In the genomic region with DNA sequence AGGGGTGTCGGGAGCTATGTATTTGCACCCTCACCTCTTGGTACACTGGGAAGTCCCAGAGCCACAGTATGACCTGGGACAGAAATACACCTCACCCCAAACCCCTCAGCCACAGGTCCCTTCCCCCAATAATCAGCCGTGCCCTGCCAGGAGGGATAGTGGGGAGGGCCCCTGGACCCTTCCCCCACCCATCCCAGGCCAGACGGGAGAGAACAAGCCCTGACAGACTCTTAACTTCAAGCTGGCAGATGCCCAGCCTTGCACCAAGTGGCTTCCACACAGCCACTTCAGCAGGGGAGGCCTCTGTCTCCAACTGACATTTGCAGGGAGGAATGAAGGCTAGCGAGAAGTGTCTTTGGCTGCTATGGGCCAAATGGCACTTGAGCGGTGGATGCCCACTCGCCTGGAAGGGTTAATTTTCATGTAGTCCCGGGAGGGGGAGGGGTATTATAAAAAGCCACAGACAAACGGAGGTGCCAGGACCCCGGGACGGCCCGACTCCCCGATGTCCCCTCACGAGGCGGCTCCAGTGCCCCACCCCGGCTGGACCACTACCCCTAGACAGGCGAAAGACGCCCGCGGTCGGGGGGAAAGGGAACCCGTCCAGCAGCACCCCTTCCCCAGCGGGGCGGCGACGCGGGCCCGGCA, we compare ENCODE assay signal across 9 cellular contexts. TPM values are rescaled to one million over a fixed set of nuclear protein-coding genes. Genes with fewer than 3 reads are reported as not detected.
DNase-seq lines count a peak whose midpoint lies in the region; TF ChIP-seq lines count a peak whose summit lies in the region.
"Had no signal": no experiment of that assay in that cellular context is flagged by ENCODE, and none has a peak within 500 bp of the region (broad histone marks: within the 10 kb centered on the region; RNA-seq: fewer than 3 reads in every experiment).

No MANE protein-coding gene starts in this region.

- H3K36me3 Mint-ChIP-seq in activated CD4-positive, alpha-beta T cell treated with anti-CD3 and anti-CD28 coated beads, Interleukin-2, amount 10 ng/mL, durations not matched to agents 7 days and 5 days (ENCODE audit: low read depth): peaks cover 3% of the 10 kb centered on the region

- H3K36me3 ChIP-seq in adrenal gland (replicated peaks in 1 of 2): no peaks in the 10 kb centered on the region

- WGBS in adrenal gland, 4 donors: 6 to 38% (median 19%) methylated on average over 1 to 27 of the region's 27 CpGs

- H3K4me1 Mint-ChIP-seq in activated CD4-positive, alpha-beta T cell treated with anti-CD3 and anti-CD28 coated beads, Interleukin-2, amount 10 ng/mL, durations not matched to agents 7 days and 5 days: peaks cover 12% of the 10 kb centered on the region

- CTCF ChIA-PET in activated CD4-positive, alpha-beta T cell treated with anti-CD3 and anti-CD28 coated beads, Interleukin-2, amount 10 ng/mL, durations not matched to agents 7 days and 5 days (lab: Charles Lee): interaction anchor here (0.6 to 1.2 kb wide), 4 partner anchors 11 to 425 kb away, joined by 3 to 4 read pairs (median 3); no protein-coding TSS in a partner anchor

- peak overlapping the region; percentile 16 for H3K4me3 Mint-ChIP-seq in activated CD4-positive, alpha-beta T cell treated with anti-CD3 and anti-CD28 coated beads, Interleukin-2, amount 10 ng/mL, durations not matched to agents 7 days and 5 days

- no peak for DNase-seq in activated CD4-positive, alpha-beta T cell treated with anti-CD3 and anti-CD28 coated beads, Interleukin-2, amount 10 ng/mL, durations not matched to agents 7 days and 5 days
- no peak for DNase-seq in activated CD4-positive, alpha-beta T cell treated with anti-CD3 and anti-CD28 coated beads, Interleukin-2, amount 50 U/mL, for 48 hours
- DNase-seq in adrenal gland: peak in 4 of 7 donors; percentile 33 to 45 (median 40)
- DNase-seq in cortex of kidney (lab: John Stamatoyannopoulos, UW): no peak
- no peak for DNase-seq in NK-92 (lab: John Stamatoyannopoulos, UW; ENCODE audit: unreplicated experiment)
- DNase-seq in NCI-H345 (lab: John Stamatoyannopoulos, UW): no peak

- H3K27me3 Mint-ChIP-seq in activated CD4-positive, alpha-beta T cell treated with anti-CD3 and anti-CD28 coated beads, Interleukin-2, amount 10 ng/mL, durations not matched to agents 7 days and 5 days: peaks cover 30% of the 10 kb centered on the region

- H3K4me1 ChIP-seq in adrenal gland (replicated peaks in 1 of 2): peaks cover 22 to 26% of the 10 kb centered on the region in 2 donors

- POLR2A ChIA-PET in activated CD4-positive, alpha-beta T cell treated with anti-CD3 and anti-CD28 coated beads, Interleukin-2, amount 10 ng/mL, durations not matched to agents 7 days and 5 days (lab: Charles Lee): no interaction called here

- intact Hi-C loops in adrenal gland (cut with DNase I): no loop called here

- TF ChIP-seq POLR2A in adrenal gland (IDR thresholded peaks at IDR 0.05): no peak

- TF ChIP-seq CTCF in adrenal gland (IDR thresholded peaks at IDR 0.05): no peak

- peak overlapping the region; percentile 7 to 79 (median 48) for H3K27ac ChIP-seq in adrenal gland
- H3K27ac ChIP-seq in skin epidermis: peak overlapping the region in 18 of 21 experiments; percentile 22 to 97 (median 86)

- no peaks in the 10 kb centered on the region for H3K9me3 ChIP-seq in adrenal gland (replicated peaks in 1 of 3)

- no peak overlapping the region for H3K27ac Mint-ChIP-seq in activated CD4-positive, alpha-beta T cell treated with anti-CD3 and anti-CD28 coated beads, Interleukin-2, amount 10 ng/mL, durations not matched to agents 7 days and 5 days

- no peaks in the 10 kb centered on the region for H3K27me3 ChIP-seq in adrenal gland

- H3K9me3 Mint-ChIP-seq in activated CD4-positive, alpha-beta T cell treated with anti-CD3 and anti-CD28 coated beads, Interleukin-2, amount 10 ng/mL, durations not matched to agents 7 days and 5 days: no peaks in the 10 kb centered on the region

- peak overlapping the region in 3 of 4 donors; percentile 11 to 75 (median 55) for H3K4me3 ChIP-seq in adrenal gland
- H3K4me3 ChIP-seq in iPS-11a (ENCODE audit: low read depth, low read length): peak overlapping the region; percentile 30
- peak overlapping the region; percentile 47 to 58 (median 54) for H3K4me3 ChIP-seq in skin epidermis

RNA-seq across cellular contexts. Expression of a gene that starts 0.5 kb away (rescaled TPM):
- total RNA-seq in activated CD4-positive, alpha-beta T cell treated with anti-CD3 and anti-CD28 coated beads, Interleukin-2, amount 10 ng/mL, durations not matched to agents 7 days and 5 days: not detected
- 10 to 100 TPM in 4 of 8 donors, 1 to 10 TPM in 4; 5.6 to 35.4 (median 10.4) TPM for total RNA-seq in adrenal gland
- polyA plus RNA-seq in adrenal gland: 10 to 100 TPM in 1 of 3 donors, 1 to 10 TPM in 2; 3.2 to 15.2 (median 5.8) TPM
- total RNA-seq: activated CD8-positive, alpha-beta memory T cell treated with anti-CD3 and anti-CD28 coated beads for 36 hours had no signal

RNA-seq across cellular contexts. Expression of a gene that starts 51.1 kb away (rescaled TPM):
- total RNA-seq in activated CD4-positive, alpha-beta T cell treated with anti-CD3 and anti-CD28 coated beads, Interleukin-2, amount 10 ng/mL, durations not matched to agents 7 days and 5 days: 100 to 1,000 TPM; 311 TPM
- total RNA-seq in adrenal gland: 100 to 1,000 TPM in 7 of 8 donors, 10 to 100 TPM in 1; 99.1 to 212 (median 160) TPM
- 100 to 1,000 TPM in 1 of 3 donors, 10 to 100 TPM in 2; 24.8 to 177 (median 35.0) TPM for polyA plus RNA-seq in adrenal gland

RNA-seq across cellular contexts. Expression of a gene that starts 51.7 kb away (rescaled TPM):
- 10 to 100 TPM; 51.0 to 57.6 TPM for total RNA-seq in activated CD4-positive, alpha-beta T cell treated with anti-CD3 and anti-CD28 coated beads, Interleukin-2, amount 10 ng/mL, durations not matched to agents 7 days and 5 days
- 10 to 100 TPM in 7 of 8 donors, 1 to 10 TPM in 1; 9.7 to 43.7 (median 34.0) TPM for total RNA-seq in adrenal gland
- polyA plus RNA-seq in adrenal gland: 10 to 100 TPM; 64.9 to 83.0 (median 77.2) TPM

Comparison
In these comparisons a context has a peak if more than half of its experiments do, and no peak if none do; other contexts are left out.
1. DNase-seq: peak in adrenal gland (4 of 7); none in activated CD4-positive, alpha-beta T cell treated with anti-CD3 and anti-CD28 coated beads, Interleukin-2, amount 10 ng/mL, durations not matched to agents 7 days and 5 days (single experiment), activated CD4-positive, alpha-beta T cell treated with anti-CD3 and anti-CD28 coated beads, Interleukin-2, amount 50 U/mL, for 48 hours (0 of 2), cortex of kidney (single experiment), NK-92 (single experiment) and NCI-H345 (single experiment).
2. RNA of a gene that starts 0.5 kb away (total RNA-seq): 5.6 to 35.4 TPM in adrenal gland; not detected in activated CD4-positive, alpha-beta T cell treated with anti-CD3 and anti-CD28 coated beads, Interleukin-2, amount 10 ng/mL, durations not matched to agents 7 days and 5 days; every median in the first group is over 4 times any median in the second.
3. Peak in every context shown above with its lines, with median percentiles within 50 percentile points of each other: H3K4me3 ChIP-seq.